In genomic region chr1:149927056-149927534, GRCh38 we compare ENCODE assay signal across 8 cellular contexts. TPM values are rescaled to one million over a fixed set of nuclear protein-coding genes. Genes with fewer than 3 reads are reported as not detected.
DNase-seq lines count a peak whose midpoint lies in the region; ATAC-seq and TF ChIP-seq lines count a peak whose summit lies in the region.

No MANE protein-coding gene starts in this region.

- H3K23ac ChIP-seq in IMR-90 (ENCODE audit: low read depth, low read length): peak overlapping the region; percentile 55; the same call in 1 of the 2 replicates

- H4K91ac ChIP-seq in IMR-90 (ENCODE audit: insufficient read depth, low read depth, low read length): peak overlapping the region; percentile 82

- in situ Hi-C loops in IMR-90 (cut with MboI; ENCODE audit: low sequenced_read_pairs): no loop called here

- no peak overlapping the region for H3K18ac ChIP-seq in IMR-90 (ENCODE audit: low read depth, low read length)

- POLR2A ChIA-PET in IMR-90 (lab: Charles Lee; ENCODE audit: unreplicated experiment): no interaction called here

- peaks cover 29 to 66% of the 10 kb centered on the region in 2 experiments for H3K79me1 ChIP-seq in IMR-90 (ENCODE audit: low read depth in 1 of 2, low read length in 2 of 2)

- no peaks in the 10 kb centered on the region for H3K9me3 ChIP-seq in IMR-90 (ENCODE audit: control insufficient read depth, insufficient read depth, low read length)
- H3K9me3 ChIP-seq in mucosa of stomach (ENCODE audit: control insufficient read depth, low read length): no peaks in the 10 kb centered on the region

- TF ChIP-seq RAD21 in IMR-90 (IDR thresholded peaks at IDR 0.05; ENCODE audit: low read length): no peak

- H2AK5ac ChIP-seq in IMR-90 (ENCODE audit: low read depth, low read length): peak overlapping the region; percentile 98

- H3K27ac ChIP-seq in IMR-90 (ENCODE audit: insufficient read depth, low read length): peak overlapping the region; percentile 88

- no peak overlapping the region; the same call in 2 of the 3 replicates for H2BK15ac ChIP-seq in IMR-90 (ENCODE audit: low read depth, low read length)

- H2AFZ ChIP-seq in IMR-90 (replicated peaks; ENCODE audit: low read length, poor library complexity): peak overlapping the region; percentile 94

- peak overlapping the region; percentile 74 for H2BK5ac ChIP-seq in IMR-90 (ENCODE audit: low read depth, low read length, poor library complexity, severe bottlenecking)

- peak overlapping the region; percentile 80 for H3K4me2 ChIP-seq in IMR-90 (ENCODE audit: low read depth, low read length)

- no peaks in the 10 kb centered on the region for H3K27me3 ChIP-seq in IMR-90 (ENCODE audit: control insufficient read depth, insufficient read depth, low read length)
- H3K27me3 ChIP-seq in mucosa of stomach (ENCODE audit: control insufficient read depth, insufficient read depth, low read length): no peaks in the 10 kb centered on the region

- H2BK120ac ChIP-seq in IMR-90 (ENCODE audit: low read depth, low read length): no peak overlapping the region

- peaks cover 8% of the 10 kb centered on the region; the same call in 1 of the 2 replicates for H4K20me1 ChIP-seq in IMR-90 (ENCODE audit: insufficient read depth, low read length)

- H2AK9ac ChIP-seq in IMR-90 (replicated peaks; ENCODE audit: low read depth, low read length, poor library complexity): peak overlapping the region; percentile 87

- H3K9ac ChIP-seq in IMR-90 (ENCODE audit: low read depth, low read length) (peak overlapping the region; percentile 92), mucosa of stomach (ENCODE audit: low read length) (peak overlapping the region; percentile 86)

- no peak for TF ChIP-seq POLR2A in IMR-90 (IDR thresholded peaks at IDR 0.05; ENCODE audit: low read depth, low read length)

- TF ChIP-seq CTCF in AG09309 (IDR thresholded peaks at IDR 0.05; ENCODE audit: control insufficient read depth, insufficient read depth, low read depth, low read length, missing control alignments) (no peak), IMR-90 (conservative IDR thresholded peaks at IDR 0.05; ENCODE audit: low read depth, low read length) (no peak), cardiac fibroblast (IDR thresholded peaks at IDR 0.05; ENCODE audit: low read depth, low read length) (no peak)

- H4K5ac ChIP-seq in IMR-90 (ENCODE audit: low read depth, low read length): no peak overlapping the region

- H3K4ac ChIP-seq in IMR-90 (ENCODE audit: low read depth, low read length): peak overlapping the region; percentile 87

- no peak overlapping the region for H2BK20ac ChIP-seq in IMR-90 (ENCODE audit: low read depth, low read length)

- H3K9me1 ChIP-seq in IMR-90 (ENCODE audit: insufficient read depth, low read length): peaks cover 12% of the 10 kb centered on the region

- CTCF ChIA-PET in IMR-90 (lab: Yijun Ruan, JAX): no interaction called here

- dilution Hi-C loops in IMR-90 (cut with HindIII; ENCODE audit: low sequenced_read_pairs, unreplicated experiment): no loop called here

- ATAC-seq in IMR-90 (ENCODE audit: low read depth): peak; percentile 5; the same call in 1 of the 2 replicates
- ATAC-seq in left colon: no peak

- H3K36me3 ChIP-seq in IMR-90 (ENCODE audit: control insufficient read depth, insufficient read depth, low read length) (peaks cover 38% of the 10 kb centered on the region), mucosa of stomach (ENCODE audit: control insufficient read depth, insufficient read depth, low read length) (peaks cover 6% of the 10 kb centered on the region)

- H3K4me1 ChIP-seq in IMR-90 (ENCODE audit: control insufficient read depth, insufficient read depth, low read length): peaks cover 5% of the 10 kb centered on the region
- peaks cover 22% of the 10 kb centered on the region for H3K4me1 ChIP-seq in mucosa of stomach (ENCODE audit: control insufficient read depth, insufficient read depth, low read length)

- no peak for DNase-seq in AG09309 (ENCODE audit: low read depth)
- peak; percentile 16 for DNase-seq in IMR-90
- peak in 1 of 2 donors; percentile 38 for DNase-seq in cardiac fibroblast (ENCODE audit: low read depth in 2 of 2)
- no peak for DNase-seq in NOMO-1 treated with DMSO at 0.1 percent for 48 hours (lab: John Stamatoyannopoulos, UW; ENCODE audit: unreplicated experiment)
- no peak for DNase-seq in COR-L47 (lab: John Stamatoyannopoulos, UW)
- no peak for DNase-seq in nucleus accumbens (lab: John Stamatoyannopoulos, UW)
- no peak for DNase-seq in left colon

- peak overlapping the region; percentile 78; the same call in 1 of the 2 replicates for H3K56ac ChIP-seq in IMR-90 (ENCODE audit: extremely low read depth, insufficient read depth, low read length)

- H4K8ac ChIP-seq in IMR-90 (ENCODE audit: low read depth in 2 of 2, low read length in 2 of 2): peak overlapping the region; percentile 91 to 94

- no CpG with 5 or more reads among the region's 9 CpGs for WGBS in IMR-90 (ENCODE audit: extremely low coverage in 2 of 2, insufficient read length in 1 of 2), 2 experiments

- peak overlapping the region; percentile 93 for H3K4me3 ChIP-seq in AG09309 (ENCODE audit: control insufficient read depth, low read depth, low read length)
- H3K4me3 ChIP-seq in IMR-90 (ENCODE audit: insufficient read depth, low read depth, low read length): peak overlapping the region; percentile 89
- peak overlapping the region; percentile 70 to 76 for H3K4me3 ChIP-seq in cardiac fibroblast (replicated peaks in 1 of 2; ENCODE audit: low read depth in 2 of 2, low read length in 2 of 2)
- peak overlapping the region; percentile 76 for H3K4me3 ChIP-seq in mucosa of stomach (ENCODE audit: low read length)

- BruUV-seq in IMR-90 (replicated peaks; lab: Mats Ljungman, UMichigan): no TSS peak

- H3K14ac ChIP-seq in IMR-90 (replicated peaks; ENCODE audit: low read depth, low read length): peak overlapping the region; percentile 92

- intact Hi-C loops in IMR-90 (cut with micrococcal nuclease) (no loop called here), left colon (cut with DNase I, micrococcal nuclease) (no loop called here)

TF ChIP-seq in IMR-90, 13 proteins besides CTCF, POLR2A, EP300 and RAD21:
- TF ChIP-seq CEBPB (IDR thresholded peaks at IDR 0.05; ENCODE audit: low read depth, low read length): no peak
- no peak for TF ChIP-seq MAZ (IDR thresholded peaks at IDR 0.05; ENCODE audit: borderline replicate concordance, low read depth, low read length)
- no peak for TF ChIP-seq RCOR1 (IDR thresholded peaks at IDR 0.05; ENCODE audit: insufficient replicate concordance, low read length)
- TF ChIP-seq MXI1 (IDR thresholded peaks at IDR 0.05; ENCODE audit: borderline replicate concordance, low read depth, low read length): no peak
- no peak for TF ChIP-seq FOS (IDR thresholded peaks at IDR 0.05; ENCODE audit: low read depth, low read length)
- no peak for TF ChIP-seq ELK1 (IDR thresholded peaks at IDR 0.05; ENCODE audit: borderline replicate concordance, low read depth, low read length)
- no peak for TF ChIP-seq MAFK (IDR thresholded peaks at IDR 0.05; ENCODE audit: low read depth, low read length)
- no peak for TF ChIP-seq CHD1 (IDR thresholded peaks at IDR 0.05; ENCODE audit: low read depth, low read length)
- no peak for TF ChIP-seq RFX5 (IDR thresholded peaks at IDR 0.05; ENCODE audit: low read depth, low read length)
- no peak for TF ChIP-seq NFE2L2 (IDR thresholded peaks at IDR 0.05; ENCODE audit: low read depth, low read length)
- no peak for TF ChIP-seq SMC3 (IDR thresholded peaks at IDR 0.05; ENCODE audit: low read depth, low read length)

RNA-seq across cellular contexts. Expression of gene SF3B4, which starts 0.5 kb away (rescaled TPM):
- total RNA-seq in IMR-90 (2012; rRNA removed) (6.6 and 11.4 TPM in 2 replicates), left colon (10 to 100 TPM; 51.4 to 58.0 TPM)
- polyA plus RNA-seq in IMR-90 (2012; rRNA removed): 62.6 and 64.4 TPM in 2 replicates
- polyA plus RNA-seq in IMR-90 (2012; cell fraction: cytosol; rRNA removed): 29.9 and 58.3 TPM in 2 replicates
- 49.8 and 67.0 TPM in 2 replicates for polyA plus RNA-seq in IMR-90 (2012; cell fraction: nucleus; rRNA removed; ENCODE audit: low replicate concordance)

RNA-seq across cellular contexts. Expression of gene SV2A, which starts 9.5 kb away (rescaled TPM):
- total RNA-seq in IMR-90 (2012; rRNA removed) (15.4 and 16.4 TPM in 2 replicates), left colon (1 to 10 TPM; 1.1 to 1.4 TPM)
- polyA plus RNA-seq in IMR-90 (2012; rRNA removed): 18.1 and 19.6 TPM in 2 replicates
- polyA plus RNA-seq in IMR-90 (2012; cell fraction: cytosol; rRNA removed): 14.5 and 15.6 TPM in 2 replicates
- 22.0 and 25.1 TPM in 2 replicates for polyA plus RNA-seq in IMR-90 (2012; cell fraction: nucleus; rRNA removed; ENCODE audit: low replicate concordance)

RNA-seq across cellular contexts. Expression of gene MTMR11, which starts 9.6 kb away (rescaled TPM):
- total RNA-seq in IMR-90 (2012; rRNA removed) (1.7 and 2.0 TPM in 2 replicates), left colon (100 to 1,000 TPM; 176 to 247 TPM)
- polyA plus RNA-seq in IMR-90 (2012; rRNA removed): 14.3 and 14.6 TPM in 2 replicates
- 4.5 and 6.0 TPM in 2 replicates for polyA plus RNA-seq in IMR-90 (2012; cell fraction: cytosol; rRNA removed)
- polyA plus RNA-seq in IMR-90 (2012; cell fraction: nucleus; rRNA removed; ENCODE audit: low replicate concordance): 64.8 and 76.3 TPM in 2 replicates

RNA-seq across cellular contexts. Expression of gene BOLA1, which starts 27.7 kb away (rescaled TPM):
- total RNA-seq in IMR-90 (2012; rRNA removed) (3.4 and 4.4 TPM in 2 replicates), left colon (10 to 100 TPM; 11.0 to 12.6 TPM)
- 12.6 and 14.2 TPM in 2 replicates for polyA plus RNA-seq in IMR-90 (2012; rRNA removed)
- 19.5 and 20.0 TPM in 2 replicates for polyA plus RNA-seq in IMR-90 (2012; cell fraction: cytosol; rRNA removed)
- 14.7 and 18.9 TPM in 2 replicates for polyA plus RNA-seq in IMR-90 (2012; cell fraction: nucleus; rRNA removed; ENCODE audit: low replicate concordance)

Comparison
In these comparisons a context has a peak if more than half of its experiments do, and no peak if none do; other contexts are left out.
1. RNA of gene MTMR11, which starts 9.6 kb away (total RNA-seq): 176 to 247 TPM in left colon; 1.7 to 2.0 TPM in IMR-90; every median in the first group is over 10 times any median in the second.
2. Peak in every context shown above with its lines, with median percentiles within 50 percentile points of each other: H3K4me3 ChIP-seq.